ENCODE assay signal across 18 cellular contexts in the genomic region with DNA sequence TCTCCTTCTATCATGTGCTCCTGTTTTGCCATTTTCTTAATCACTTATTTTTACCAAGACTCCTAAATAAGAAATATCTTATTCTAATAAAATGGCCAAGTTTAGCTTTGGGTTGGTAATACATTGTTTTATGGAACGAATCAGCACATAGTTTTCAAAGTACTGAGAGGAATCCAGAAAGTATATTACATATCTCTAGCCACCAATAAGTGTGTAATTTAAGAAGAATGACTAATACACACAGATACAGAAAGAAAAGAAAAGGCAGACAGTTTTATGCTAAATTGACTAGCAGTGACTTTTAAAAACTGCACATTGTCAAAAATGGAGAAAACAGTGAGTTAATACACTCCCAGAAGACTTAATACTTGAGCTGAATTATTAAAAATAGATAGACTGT.
A peak's percentile ranks its signal among the peaks of the same experiment; 100 is the strongest.
DNase-seq lines count a peak whose midpoint lies in the region; TF ChIP-seq lines count a peak whose summit lies in the region.
"Had no signal": no experiment of that assay in that cellular context is flagged by ENCODE, and none has a peak within 500 bp of the region (broad histone marks: within the 10 kb centered on the region; RNA-seq: fewer than 3 reads in every experiment).

No MANE protein-coding gene starts in this region.

- no peaks in the 10 kb centered on the region for H3K9me3 ChIP-seq in smooth muscle cell (replicated peaks; ENCODE audit: low read depth)
- H3K9me3 ChIP-seq: A549, BE2C had no signal

- H3F3A ChIP-seq in smooth muscle cell (ENCODE audit: low read depth) = no peaks in the 10 kb centered on the region

- no peaks in the 10 kb centered on the region for H4K20me1 ChIP-seq in smooth muscle cell (ENCODE audit: low read depth)

- in situ Hi-C loops in astrocyte of the spinal cord (cut with HindIII; ENCODE audit: low sequenced_read_pairs) = no loop called here

- H3K4me1 ChIP-seq in smooth muscle cell (ENCODE audit: low read depth) = no peaks in the 10 kb centered on the region
- H3K4me1 ChIP-seq: A549 had no signal

- H3K79me2 ChIP-seq in smooth muscle cell (ENCODE audit: low read depth) = no peaks in the 10 kb centered on the region

- peak; percentile 14 for DNase-seq in AG10803 (ENCODE audit: low read depth)
- DNase-seq in LHCN-M2 (ENCODE audit: low read depth) = peak; percentile 12
- DNase-seq in astrocyte of the spinal cord (ENCODE audit: low read depth, low spot score) = peak; percentile 11
- no peak for DNase-seq in smooth muscle cell (lab: John Stamatoyannopoulos, UW; ENCODE audit: unreplicated experiment)
- DNase-seq in inferior parietal cortex (ENCODE audit: extremely low spot score) = no peak
- DNase-seq in NK-92 (lab: John Stamatoyannopoulos, UW; ENCODE audit: unreplicated experiment) = no peak
- DNase-seq in activated CD4-positive, CD25-positive, alpha-beta regulatory T cell treated with anti-CD3 and anti-CD28 coated beads, Interleukin-2, amount 50 U/mL, for 72 hours = no peak
- DNase-seq: BE2C; C1 segment of cervical spinal cord; CD4-positive, CD25-positive, alpha-beta regulatory T cell; CD8-positive, alpha-beta memory T cell; COR-L47; DMS 273 treated with DMSO at 0.1 percent for 48 hours; DMS53; DND-41; HCEC 1CT had no signal

- no peak overlapping the region for H3K9ac ChIP-seq in smooth muscle cell (ENCODE audit: low read depth)

- H3K27me3 ChIP-seq in smooth muscle cell (ENCODE audit: low read depth) = no peaks in the 10 kb centered on the region
- H3K27me3 ChIP-seq: BE2C had no signal

- H3K27ac ChIP-seq in smooth muscle cell (ENCODE audit: low read depth) = no peak overlapping the region
- H3K27ac ChIP-seq: 22Rv1, A549 had no signal

- H3K4me2 ChIP-seq in smooth muscle cell = no peak overlapping the region
- H3K4me2 ChIP-seq: A549 had no signal

- H3K4me3 ChIP-seq in AG10803 (ENCODE audit: low read length) = no peak overlapping the region
- no peak overlapping the region for H3K4me3 ChIP-seq in astrocyte of the spinal cord (ENCODE audit: low read depth, low read length)
- H3K4me3 ChIP-seq in smooth muscle cell = no peak overlapping the region
- H3K4me3 ChIP-seq: A549 had no signal

- peak overlapping the region; percentile 16 for H2AFZ ChIP-seq in smooth muscle cell (ENCODE audit: low read depth)

- TF ChIP-seq CTCF in AG10803 (conservative IDR thresholded peaks at IDR 0.05; ENCODE audit: low read length) = no peak
- no peak for TF ChIP-seq CTCF in astrocyte of the spinal cord (IDR thresholded peaks at IDR 0.05; ENCODE audit: low read depth, low read length)
- no peak for TF ChIP-seq CTCF in smooth muscle cell (IDR thresholded peaks at IDR 0.05; ENCODE audit: borderline replicate concordance, insufficient read depth, poor library complexity, severe bottlenecking)

- H3K36me3 ChIP-seq in smooth muscle cell (ENCODE audit: low read depth) = no peaks in the 10 kb centered on the region
- H3K36me3 ChIP-seq: BE2C had no signal

- 69% methylated on average over 1 of the region's 1 CpG for WGBS in smooth muscle cell (ENCODE audit: low lambda C conversion rate)

Comparison
In these comparisons a context has a peak if more than half of its experiments do, and no peak if none do; other contexts are left out.
1. DNase-seq: peak in AG10803 (single experiment), LHCN-M2 (single experiment) and astrocyte of the spinal cord (single experiment); none in smooth muscle cell (single experiment), inferior parietal cortex (single experiment), NK-92 (single experiment) and activated CD4-positive, CD25-positive, alpha-beta regulatory T cell treated with anti-CD3 and anti-CD28 coated beads, Interleukin-2, amount 50 U/mL, for 72 hours (single experiment).